ENCODE assay signal across 1 cellular context in genomic region chr19:2701361-2702169, GRCh38.
TF ChIP-seq lines count a peak whose summit lies in the region.

No MANE protein-coding gene starts in this region.

TF ChIP-seq in HEK293, 187 proteins besides CTCF, POLR2A, EP300 and RAD21 (continued from another document):
- TF ChIP-seq, protein P1, sequence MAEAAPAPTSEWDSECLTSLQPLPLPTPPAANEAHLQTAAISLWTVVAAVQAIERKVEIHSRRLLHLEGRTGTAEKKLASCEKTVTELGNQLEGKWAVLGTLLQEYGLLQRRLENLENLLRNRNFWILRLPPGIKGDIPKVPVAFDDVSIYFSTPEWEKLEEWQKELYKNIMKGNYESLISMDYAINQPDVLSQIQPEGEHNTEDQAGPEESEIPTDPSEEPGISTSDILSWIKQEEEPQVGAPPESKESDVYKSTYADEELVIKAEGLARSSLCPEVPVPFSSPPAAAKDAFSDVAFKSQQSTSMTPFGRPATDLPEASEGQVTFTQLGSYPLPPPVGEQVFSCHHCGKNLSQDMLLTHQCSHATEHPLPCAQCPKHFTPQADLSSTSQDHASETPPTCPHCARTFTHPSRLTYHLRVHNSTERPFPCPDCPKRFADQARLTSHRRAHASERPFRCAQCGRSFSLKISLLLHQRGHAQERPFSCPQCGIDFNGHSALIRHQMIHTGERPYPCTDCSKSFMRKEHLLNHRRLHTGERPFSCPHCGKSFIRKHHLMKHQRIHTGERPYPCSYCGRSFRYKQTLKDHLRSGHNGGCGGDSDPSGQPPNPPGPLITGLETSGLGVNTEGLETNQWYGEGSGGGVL (tag by site-specific recombination; IDR thresholded peaks at IDR 0.05): peak; percentile 40; the same call in 1 of the 2 replicates
- TF ChIP-seq YY2 (tag by site-specific recombination; IDR thresholded peaks at IDR 0.05): no peak
- no peak for TF ChIP-seq ZNF280C (tag by site-specific recombination; IDR thresholded peaks at IDR 0.05)
- TF ChIP-seq ZFP37 (tag by site-specific recombination; IDR thresholded peaks at IDR 0.05): no peak
- TF ChIP-seq ZNF677 (tag by site-specific recombination; IDR thresholded peaks at IDR 0.05): no peak
- no peak for TF ChIP-seq ZBTB8A (tag by site-specific recombination; IDR thresholded peaks at IDR 0.05)
- TF ChIP-seq, protein P2, sequence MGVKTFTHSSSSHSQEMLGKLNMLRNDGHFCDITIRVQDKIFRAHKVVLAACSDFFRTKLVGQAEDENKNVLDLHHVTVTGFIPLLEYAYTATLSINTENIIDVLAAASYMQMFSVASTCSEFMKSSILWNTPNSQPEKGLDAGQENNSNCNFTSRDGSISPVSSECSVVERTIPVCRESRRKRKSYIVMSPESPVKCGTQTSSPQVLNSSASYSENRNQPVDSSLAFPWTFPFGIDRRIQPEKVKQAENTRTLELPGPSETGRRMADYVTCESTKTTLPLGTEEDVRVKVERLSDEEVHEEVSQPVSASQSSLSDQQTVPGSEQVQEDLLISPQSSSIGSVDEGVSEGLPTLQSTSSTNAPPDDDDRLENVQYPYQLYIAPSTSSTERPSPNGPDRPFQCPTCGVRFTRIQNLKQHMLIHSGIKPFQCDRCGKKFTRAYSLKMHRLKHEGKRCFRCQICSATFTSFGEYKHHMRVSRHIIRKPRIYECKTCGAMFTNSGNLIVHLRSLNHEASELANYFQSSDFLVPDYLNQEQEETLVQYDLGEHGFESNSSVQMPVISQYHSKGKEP (tag by site-specific recombination; IDR thresholded peaks at IDR 0.05): no peak
- no peak for TF ChIP-seq REPIN1 (tag by site-specific recombination; IDR thresholded peaks at IDR 0.05; ENCODE audit: low read depth)
- TF ChIP-seq HOXD13 (CRISPR knock-in tag; IDR thresholded peaks at IDR 0.05; ENCODE audit: borderline replicate concordance): no peak
- TF ChIP-seq ZNF837 (tag by site-specific recombination; IDR thresholded peaks at IDR 0.05): no peak
- TF ChIP-seq ZNF416 (tag by site-specific recombination; IDR thresholded peaks at IDR 0.05): no peak
- TF ChIP-seq, protein P3, sequence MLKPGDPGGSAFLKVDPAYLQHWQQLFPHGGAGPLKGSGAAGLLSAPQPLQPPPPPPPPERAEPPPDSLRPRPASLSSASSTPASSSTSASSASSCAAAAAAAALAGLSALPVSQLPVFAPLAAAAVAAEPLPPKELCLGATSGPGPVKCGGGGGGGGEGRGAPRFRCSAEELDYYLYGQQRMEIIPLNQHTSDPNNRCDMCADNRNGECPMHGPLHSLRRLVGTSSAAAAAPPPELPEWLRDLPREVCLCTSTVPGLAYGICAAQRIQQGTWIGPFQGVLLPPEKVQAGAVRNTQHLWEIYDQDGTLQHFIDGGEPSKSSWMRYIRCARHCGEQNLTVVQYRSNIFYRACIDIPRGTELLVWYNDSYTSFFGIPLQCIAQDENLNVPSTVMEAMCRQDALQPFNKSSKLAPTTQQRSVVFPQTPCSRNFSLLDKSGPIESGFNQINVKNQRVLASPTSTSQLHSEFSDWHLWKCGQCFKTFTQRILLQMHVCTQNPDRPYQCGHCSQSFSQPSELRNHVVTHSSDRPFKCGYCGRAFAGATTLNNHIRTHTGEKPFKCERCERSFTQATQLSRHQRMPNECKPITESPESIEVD (tag by site-specific recombination; IDR thresholded peaks at IDR 0.05): no peak
- peak; percentile 78 for TF ChIP-seq SCRT2 (tag by site-specific recombination; IDR thresholded peaks at IDR 0.05)
- no peak for TF ChIP-seq ZSCAN16 (tag by site-specific recombination; IDR thresholded peaks at IDR 0.05)
